Comparison of ENCODE assay signal across 8 cellular contexts in the genomic region with DNA sequence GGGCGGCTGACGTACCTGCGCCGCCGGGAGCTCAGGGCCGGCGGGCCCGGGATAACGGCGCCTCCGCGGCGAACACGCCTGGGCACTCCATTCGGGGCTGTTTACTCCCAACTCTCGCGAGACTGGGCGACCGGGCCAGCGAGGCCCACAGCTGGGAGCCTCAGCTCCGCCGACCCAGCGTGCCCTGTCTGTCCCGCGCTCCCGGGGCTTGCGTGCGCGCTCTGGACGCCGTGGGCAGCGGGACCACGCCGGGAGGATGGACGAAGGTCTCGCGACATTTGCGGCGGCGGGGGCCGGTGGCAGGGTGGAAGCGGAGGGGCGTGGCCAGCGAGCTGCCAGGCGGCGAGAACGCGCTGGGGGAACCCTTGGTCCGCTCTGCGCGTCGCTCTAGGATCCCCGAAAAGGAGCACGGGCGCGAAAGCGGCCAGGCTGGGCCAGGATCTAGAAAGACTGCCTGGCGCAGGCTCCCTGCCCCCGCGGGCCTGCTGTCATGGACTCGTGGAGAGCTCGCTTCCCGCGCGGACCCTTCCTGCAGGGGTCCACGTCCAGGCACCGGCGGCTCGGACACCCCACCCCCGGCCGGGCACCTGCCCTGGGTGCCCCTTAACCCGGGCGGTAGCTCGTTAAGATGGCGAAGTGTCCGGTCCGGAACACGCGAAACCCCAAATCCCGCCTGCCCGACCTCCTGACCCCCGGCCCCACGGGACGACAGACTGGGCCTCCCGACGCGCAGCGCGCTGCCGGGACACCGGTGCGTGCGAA. TPM values are rescaled to one million over a fixed set of nuclear protein-coding genes. Genes with fewer than 3 reads are reported as not detected.
DNase-seq lines count a peak whose midpoint lies in the region; ATAC-seq, FAIRE-seq and TF ChIP-seq lines count a peak whose summit lies in the region.

A gene (minus strand): TSS at position 223 of the 762 bp plus-strand sequence. CDS start 15,159 bp downstream, outside the sequence.

- CTCF ChIA-PET in AG04449 (lab: Yijun Ruan, JAX): interaction anchor here (1.0 to 5.1 kb wide), 15 partner anchors 11 to 389 kb away, joined by 3 to 24 read pairs (median 5); a partner anchor contains a TSS

- POLR2A ChIA-PET in AG04449 (lab: Yijun Ruan, JAX): interaction anchor here (0.5 to 1.5 kb wide), 5 partner anchors 13 to 308 kb away, joined by 3 to 8 read pairs (median 4); a partner anchor contains a TSS

- DNase-seq in AG04449 (ENCODE audit: low read depth, low spot score) (peak; percentile 73), NCI-H2227 (lab: John Stamatoyannopoulos, UW; ENCODE audit: unreplicated experiment) (peak; percentile 98), bronchial epithelial cell (ENCODE audit: low read depth) (peak; percentile 91), iPS-NIHi7 (ENCODE audit: extremely low spot score) (peak; percentile 98), smooth muscle cell of the brain vasculature (ENCODE audit: low read depth, low spot score) (peak; percentile 94)

- H3K27me3 ChIP-seq in bronchial epithelial cell (ENCODE audit: control insufficient read depth, insufficient read depth, low read length): no peaks in the 10 kb centered on the region

- TF ChIP-seq CTCF in AG04449 (IDR thresholded peaks at IDR 0.05; ENCODE audit: insufficient read depth, low read length, missing control alignments) (no peak), WI38 (IDR thresholded peaks at IDR 0.05; ENCODE audit: low read depth, low read length) (no peak), bronchial epithelial cell (IDR thresholded peaks at IDR 0.05; ENCODE audit: insufficient read depth, low read length, severe bottlenecking) (no peak)

- H3K4me3 ChIP-seq in AG04449 (ENCODE audit: low read depth, low read length): peak within 1 kb of the TSS; percentile 98
- peak within 1 kb of the TSS; percentile 87 for H3K4me3 ChIP-seq in WI38 (ENCODE audit: low read depth, low read length)
- peak within 1 kb of the TSS; percentile 99 for H3K4me3 ChIP-seq in bronchial epithelial cell (ENCODE audit: low read depth, low read length)

- peak; percentile 89 for ATAC-seq in GM18907 (IDR thresholded peaks at IDR 0.05; ENCODE audit: unreplicated experiment)
- ATAC-seq in HG03159 (IDR thresholded peaks at IDR 0.05; ENCODE audit: unreplicated experiment): peak; percentile 88

- no peaks in the 10 kb centered on the region for H3K36me3 ChIP-seq in bronchial epithelial cell (ENCODE audit: control insufficient read depth, insufficient read depth, low read length)

- no peak for FAIRE-seq in bronchial epithelial cell (lab: Jason Lieb, UNC)

RNA-seq across cellular contexts. Expression of the gene that starts here (rescaled TPM):
- total RNA-seq in bronchial epithelial cell: 63.4 and 67.3 TPM in 2 replicates

Comparison
In these comparisons a context has a peak if more than half of its experiments do, and no peak if none do; other contexts are left out.
1. Peak in every context shown above with its lines: DNase-seq, ATAC-seq and H3K4me3 ChIP-seq.